In the genomic region with DNA sequence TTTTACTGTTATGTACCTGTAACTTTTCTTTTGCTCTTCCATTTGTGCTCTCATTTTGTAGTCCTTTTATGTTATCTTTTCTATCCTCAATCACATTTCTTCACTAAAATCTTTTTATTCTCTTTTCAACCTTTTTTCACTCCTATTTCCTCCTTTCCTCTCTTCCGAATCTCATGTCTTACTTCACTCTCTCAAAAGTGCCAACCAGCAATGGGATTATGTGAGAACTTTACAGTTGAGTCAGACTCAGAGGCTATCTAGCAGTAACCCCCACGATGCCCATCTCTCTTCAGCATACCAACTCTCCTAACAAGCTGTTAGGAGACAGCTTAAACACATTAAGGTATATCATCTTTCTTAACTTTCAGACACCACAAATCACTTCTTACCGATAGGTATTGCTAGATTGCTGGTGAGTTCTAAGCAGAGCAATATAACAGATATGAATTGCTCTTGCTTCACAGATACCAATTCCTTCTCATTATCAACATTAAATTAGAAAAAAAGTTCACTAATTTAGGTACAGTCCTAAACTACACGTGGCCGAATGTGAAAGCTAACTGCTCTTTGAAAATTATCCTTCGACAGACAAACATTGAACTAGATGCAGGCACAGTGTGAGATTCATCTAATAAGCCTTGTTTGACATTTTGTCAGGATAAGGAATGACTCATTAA, we compare ENCODE assay signal across 7 cellular contexts. TPM values are rescaled to one million over a fixed set of nuclear protein-coding genes. Genes with fewer than 3 reads are reported as not detected.
DNase-seq lines count a peak whose midpoint lies in the region; ATAC-seq and TF ChIP-seq lines count a peak whose summit lies in the region.

No MANE protein-coding gene starts in this region.

- H3K9me3 Mint-ChIP-seq in T-helper 1 cell treated with Interleukin-12 subunit alpha and Interleukin-12 subunit beta and Interleukin-4 antibody, amounts not matched to agents 30 μg/mL and 1 μg/mL, for 36 hours: peaks cover 1% of the 10 kb centered on the region

- H3K9me3 ChIP-seq in iPS-15b (ENCODE audit: control insufficient read depth, insufficient read depth, low read length) (peaks cover 4% of the 10 kb centered on the region), gastrocnemius medialis (no peaks in the 10 kb centered on the region)

- H3K36me3 ChIP-seq in iPS-15b (ENCODE audit: control insufficient read depth, insufficient read depth, low read length) (no peaks in the 10 kb centered on the region), gastrocnemius medialis (no peaks in the 10 kb centered on the region)

- H3K4me1 Mint-ChIP-seq in T-helper 1 cell treated with Interleukin-12 subunit alpha and Interleukin-12 subunit beta and Interleukin-4 antibody, amounts not matched to agents 30 μg/mL and 1 μg/mL, for 36 hours (ENCODE audit: low read depth): peaks cover 41% of the 10 kb centered on the region

- H3K4me1 ChIP-seq in iPS-15b (ENCODE audit: control insufficient read depth, insufficient read depth, low read length): peaks cover 7% of the 10 kb centered on the region
- peaks cover 6 to 10% of the 10 kb centered on the region in 2 donors for H3K4me1 ChIP-seq in gastrocnemius medialis

- H3K4me3 ChIP-seq in iPS-15b (ENCODE audit: low read depth, low read length) (peak overlapping the region; percentile 63), gastrocnemius medialis (peak overlapping the region; percentile 58 to 84 (median 61))

- peaks cover 9% of the 10 kb centered on the region for H3K27me3 Mint-ChIP-seq in T-helper 1 cell treated with Interleukin-12 subunit alpha and Interleukin-12 subunit beta and Interleukin-4 antibody, amounts not matched to agents 30 μg/mL and 1 μg/mL, for 36 hours (ENCODE audit: low read depth)

- TF ChIP-seq CTCF in gastrocnemius medialis (IDR thresholded peaks at IDR 0.05 in 4 of 5, conservative IDR thresholded peaks at IDR 0.05 in 1 of 5): no peak

- intact Hi-C loops in gastrocnemius medialis (cut with DNase I; ENCODE audit: low total_unique reads): no loop called here

- H3K27ac Mint-ChIP-seq in T-helper 1 cell treated with Interleukin-12 subunit alpha and Interleukin-12 subunit beta and Interleukin-4 antibody, amounts not matched to agents 30 μg/mL and 1 μg/mL, for 36 hours: peak overlapping the region; percentile 56

- H3K9ac ChIP-seq in iPS-15b (ENCODE audit: low read depth, low read length): no peak overlapping the region

- ATAC-seq in gastrocnemius medialis: no peak
- no peak for ATAC-seq in GM19397 (IDR thresholded peaks at IDR 0.05; ENCODE audit: unreplicated experiment)

- in situ Hi-C loops in gastrocnemius medialis (cut with MboI; ENCODE audit: low sequenced_read_pairs in 4 of 4): no loop called here

- no peaks in the 10 kb centered on the region for H3K36me3 Mint-ChIP-seq in T-helper 1 cell treated with Interleukin-12 subunit alpha and Interleukin-12 subunit beta and Interleukin-4 antibody, amounts not matched to agents 30 μg/mL and 1 μg/mL, for 36 hours (ENCODE audit: low read depth)

- TF ChIP-seq POLR2A in gastrocnemius medialis (IDR thresholded peaks at IDR 0.05): no peak

- H3K4me3 Mint-ChIP-seq in T-helper 1 cell treated with Interleukin-12 subunit alpha and Interleukin-12 subunit beta and Interleukin-4 antibody, amounts not matched to agents 30 μg/mL and 1 μg/mL, for 36 hours: peak overlapping the region; percentile 81

- H3K27me3 ChIP-seq in iPS-15b (ENCODE audit: control insufficient read depth, insufficient read depth, low read length) (peaks cover 30% of the 10 kb centered on the region), gastrocnemius medialis (peaks cover 0 to 2% (median 0%) of the 10 kb centered on the region in 3 donors)

- DNase-seq in HS-5 (ENCODE audit: low read depth) (peak; percentile 6), gastrocnemius medialis (no peak), putamen (ENCODE audit: low spot score) (no peak), T1000 (lab: John Stamatoyannopoulos, UW) (no peak)

- H3K27ac ChIP-seq in gastrocnemius medialis: no peak overlapping the region

RNA-seq across cellular contexts. Expression of gene FAM184A, which starts 1.4 kb away (rescaled TPM):
- 1 to 10 TPM in 2 of 4 donors, under 1 TPM in 2; 0.40 to 1.0 (median 0.79) TPM for total RNA-seq in gastrocnemius medialis
